Comparison of ENCODE assay signal across 8 cellular contexts in genomic region chr11:123511037-123511870, GRCh38.
DNase-seq lines count a peak whose midpoint lies in the region; ATAC-seq and TF ChIP-seq lines count a peak whose summit lies in the region.

No MANE protein-coding gene starts in this region.

- H3K4me1 ChIP-seq in HEK293 (ENCODE audit: control insufficient read depth, insufficient read depth, low read length) (peaks cover 4% of the 10 kb centered on the region; the same call in 1 of the 2 replicates), uterus (no peaks in the 10 kb centered on the region)

- TF ChIP-seq CTCF in HEK293 (tag by site-specific recombination; IDR thresholded peaks at IDR 0.05) = peak; percentile 76
- TF ChIP-seq CTCF in glutamatergic neuron (IDR thresholded peaks at IDR 0.05; ENCODE audit: partially characterized antibody, unreplicated experiment) = peak; percentile 96
- TF ChIP-seq CTCF in uterus (IDR thresholded peaks at IDR 0.05) = peak; percentile 67 to 81 (median 78)

- intact Hi-C loops in uterus (cut with DNase I; ENCODE audit: low total_unique reads) = loop anchor here (5.0 kb wide), 1 partner anchor 66 kb away; no protein-coding TSS in a partner anchor

- peaks cover 5% of the 10 kb centered on the region for H3K27me3 Mint-ChIP-seq in glutamatergic neuron (ENCODE audit: unreplicated experiment)

- H3K4me3 ChIP-seq in HEK293 (ENCODE audit: low read depth, low read length) (no peak overlapping the region), uterus (no peak overlapping the region)

- ATAC-seq in SK-N-SH treated with all-trans-retinoic acid at 6 μM for 48 hours = peak; percentile 98

- H3K9me3 ChIP-seq in HEK293 (ENCODE audit: control insufficient read depth, insufficient read depth, low read depth, low read length) = no peaks in the 10 kb centered on the region
- no peaks in the 10 kb centered on the region for H3K9me3 ChIP-seq in uterus

- H3K27ac ChIP-seq in HEK293 (ENCODE audit: extremely low read depth, low read depth, low read length) = no peak overlapping the region
- H3K27ac ChIP-seq in uterus = no peak overlapping the region

- peaks cover 14% of the 10 kb centered on the region for H3K9me3 Mint-ChIP-seq in glutamatergic neuron (ENCODE audit: unreplicated experiment)

- H3K27ac Mint-ChIP-seq in glutamatergic neuron (ENCODE audit: unreplicated experiment) = peak overlapping the region; percentile 99

- H3K36me3 Mint-ChIP-seq in glutamatergic neuron (ENCODE audit: unreplicated experiment) = no peaks in the 10 kb centered on the region

- no peaks in the 10 kb centered on the region for H3K27me3 ChIP-seq in uterus

- no peaks in the 10 kb centered on the region for H3K36me3 ChIP-seq in HEK293 (ENCODE audit: control insufficient read depth in 2 of 2, insufficient read depth in 1 of 2, low read length in 2 of 2)
- no peaks in the 10 kb centered on the region for H3K36me3 ChIP-seq in uterus

- TF ChIP-seq POLR2A in uterus (IDR thresholded peaks at IDR 0.05) = no peak

- H3K4me3 Mint-ChIP-seq in glutamatergic neuron (ENCODE audit: unreplicated experiment) = peak overlapping the region; percentile 90

- POLR2A ChIA-PET in HEK293 (lab: Yijun Ruan, JAX) = no interaction called here

- CTCF ChIA-PET in HEK293 (lab: Yijun Ruan, JAX) = interaction anchor here (0.5 to 1.7 kb wide), 18 partner anchors 9 to 211 kb away, joined by 3 to 11 read pairs (median 5); no protein-coding TSS in a partner anchor

- DNase-seq in GM03348 (ENCODE audit: low spot score) = peak; percentile 97
- peak; percentile 82 for DNase-seq in NAMALWA (ENCODE audit: low spot score)
- DNase-seq in activated naive CD4-positive, alpha-beta T cell treated with anti-CD3 and anti-CD28 coated beads, Interleukin-2, amount 50 U/mL, for 16 hours = peak; percentile 64
- DNase-seq in glutamatergic neuron = peak; percentile 97
- peak; percentile 87 for DNase-seq in pons (ENCODE audit: low spot score)
- peak; percentile 73 to 77 for DNase-seq in uterus

- peaks cover 39% of the 10 kb centered on the region for H3K4me1 Mint-ChIP-seq in glutamatergic neuron (ENCODE audit: low read depth, unreplicated experiment)

TF ChIP-seq in HEK293, 187 proteins besides CTCF, POLR2A, EP300 and RAD21:
- TF ChIP-seq PRDM1 (tag by site-specific recombination; IDR thresholded peaks at IDR 0.05) (peak; percentile 86), ZNF426 (tag by site-specific recombination; IDR thresholded peaks at IDR 0.05) (no peak), ZNF23 (tag by site-specific recombination; IDR thresholded peaks at IDR 0.05; ENCODE audit: borderline replicate concordance) (no peak), IKZF3 (tag by site-specific recombination; IDR thresholded peaks at IDR 0.05) (peak; percentile 41; the same call in 1 of the 2 replicates), ZNF366 (tag by site-specific recombination; conservative IDR thresholded peaks at IDR 0.05) (peak; percentile 52; the same call in 1 of the 2 replicates), ZNF341 (tag by site-specific recombination; IDR thresholded peaks at IDR 0.05; ENCODE audit: low read depth) (no peak), ZNF654 (tag by site-specific recombination; IDR thresholded peaks at IDR 0.05; ENCODE audit: low read depth) (peak; percentile 67), ZBTB17 (tag by site-specific recombination; IDR thresholded peaks at IDR 0.05) (peak; percentile 61; the same call in 1 of the 2 replicates), ZNF660 (tag by site-specific recombination; IDR thresholded peaks at IDR 0.05) (0 out of 2 replicates have a peak, but pooled peaks have one; percentile 35), ZNF548 (tag by site-specific recombination; IDR thresholded peaks at IDR 0.05) (no peak), SP2 (tag by site-specific recombination; IDR thresholded peaks at IDR 0.05) (peak; percentile 64)

TF ChIP-seq in SK-N-SH treated with all-trans-retinoic acid at 6 μM for 48 hours, 23 proteins besides CTCF, POLR2A, EP300 and RAD21:
- TF ChIP-seq ZFP3 (CRISPR knock-in tag; IDR thresholded peaks at IDR 0.05) (peak; percentile 87), ZNF8 (CRISPR knock-in tag; IDR thresholded peaks at IDR 0.05) (no peak)
